Comparison of ENCODE assay signal across 1 cellular context in genomic region chr21:31671146-31671716, GRCh38.
TF ChIP-seq lines count a peak whose summit lies in the region.

No MANE protein-coding gene starts in this region.

TF ChIP-seq in GM12878, 131 proteins besides CTCF, POLR2A, EP300 and RAD21:
- no peak for TF ChIP-seq ELK1 (IDR thresholded peaks at IDR 0.05; ENCODE audit: low read depth, low read length)
- no peak for TF ChIP-seq ZBTB4 (CRISPR knock-in tag; IDR thresholded peaks at IDR 0.05)
- no peak for TF ChIP-seq PRDM15 (CRISPR knock-in tag; IDR thresholded peaks at IDR 0.05)
- TF ChIP-seq SPI1 (IDR thresholded peaks at IDR 0.05; ENCODE audit: borderline replicate concordance, insufficient read depth, low read depth, low read length) = no peak
- TF ChIP-seq KAT2A (conservative IDR thresholded peaks at IDR 0.05; ENCODE audit: control insufficient read depth, low read depth, low read length) = no peak
- no peak for TF ChIP-seq STAT3 (IDR thresholded peaks at IDR 0.05; ENCODE audit: low read depth, low read length)
- TF ChIP-seq TCF7 (IDR thresholded peaks at IDR 0.05; ENCODE audit: borderline replicate concordance) = no peak
- no peak for TF ChIP-seq IRF5 (IDR thresholded peaks at IDR 0.05; ENCODE audit: borderline replicate concordance)
- no peak for TF ChIP-seq PAX8 (IDR thresholded peaks at IDR 0.05)
- no peak for TF ChIP-seq IRF4 (IDR thresholded peaks at IDR 0.05; ENCODE audit: low read depth, low read length)
- no peak for TF ChIP-seq RB1 (IDR thresholded peaks at IDR 0.05; ENCODE audit: borderline replicate concordance)
- no peak for TF ChIP-seq BACH1 (IDR thresholded peaks at IDR 0.05; ENCODE audit: borderline replicate concordance)
- TF ChIP-seq SMARCA5 (IDR thresholded peaks at IDR 0.05) = no peak
- TF ChIP-seq SIX5 (IDR thresholded peaks at IDR 0.05; ENCODE audit: low read depth, low read length, severe bottlenecking) = no peak
- TF ChIP-seq SUPT20H (IDR thresholded peaks at IDR 0.05; ENCODE audit: borderline replicate concordance, control insufficient read depth, low read depth, low read length) = no peak
- TF ChIP-seq REST (IDR thresholded peaks at IDR 0.05; ENCODE audit: low read depth, low read length) = no peak
